ENCODE assay signal across 8 cellular contexts in the genomic region with DNA sequence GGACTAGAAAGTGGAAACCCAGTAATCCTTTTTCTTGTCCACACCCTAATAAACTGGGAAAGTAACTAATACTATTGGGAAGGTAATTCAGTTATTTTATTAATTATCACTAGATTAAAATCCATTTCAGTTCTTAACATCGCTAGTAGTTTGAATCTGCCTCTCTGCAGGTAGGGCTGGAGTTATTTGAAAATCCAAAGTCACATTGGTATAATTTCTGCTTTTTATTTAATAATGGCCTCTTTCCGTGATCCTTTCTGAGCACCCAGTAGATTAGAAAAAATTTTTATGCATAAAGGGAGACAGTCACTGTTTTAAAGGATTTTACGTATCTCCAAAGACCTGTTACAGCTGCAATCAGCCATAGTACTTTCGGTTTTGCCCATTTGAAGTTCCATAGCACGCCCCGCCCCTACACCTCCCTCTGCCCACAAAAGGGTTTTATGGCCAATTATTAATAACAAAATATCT. TPM values are rescaled to one million over a fixed set of nuclear protein-coding genes. Genes with fewer than 3 reads are reported as not detected.
DNase-seq lines count a peak whose midpoint lies in the region; ATAC-seq and TF ChIP-seq lines count a peak whose summit lies in the region.

No MANE protein-coding gene starts in this region.

- ATAC-seq in GM18868 (IDR thresholded peaks at IDR 0.05; ENCODE audit: unreplicated experiment) = peak; percentile 64
- ATAC-seq in HG03064 (IDR thresholded peaks at IDR 0.05; ENCODE audit: low read depth, unreplicated experiment) = peak; percentile 63
- ATAC-seq in activated CD8-positive, alpha-beta T cell treated with anti-CD3 and anti-CD28 coated beads, Interleukin-2, amount 10 ng/mL, durations not matched to agents 7 days and 5 days = peak; percentile 56

- H3K27me3 Mint-ChIP-seq in activated CD8-positive, alpha-beta T cell treated with anti-CD3 and anti-CD28 coated beads, Interleukin-2, amount 10 ng/mL, durations not matched to agents 7 days and 5 days (ENCODE audit: low read depth) = no peaks in the 10 kb centered on the region

- peaks cover 44% of the 10 kb centered on the region for H3K4me1 Mint-ChIP-seq in activated CD8-positive, alpha-beta T cell treated with anti-CD3 and anti-CD28 coated beads, Interleukin-2, amount 10 ng/mL, durations not matched to agents 7 days and 5 days (ENCODE audit: low read depth)

- no peaks in the 10 kb centered on the region for H3K27me3 ChIP-seq in muscle layer of colon (ENCODE audit: control insufficient read depth in 1 of 2, insufficient read depth in 2 of 2, low read length in 2 of 2)
- no peaks in the 10 kb centered on the region for H3K27me3 ChIP-seq in suprapubic skin

- peaks cover 58% of the 10 kb centered on the region for H3K36me3 Mint-ChIP-seq in activated CD8-positive, alpha-beta T cell treated with anti-CD3 and anti-CD28 coated beads, Interleukin-2, amount 10 ng/mL, durations not matched to agents 7 days and 5 days (ENCODE audit: low read depth)

- WGBS in suprapubic skin = 0% methylated on average over 6 of the region's 6 CpGs

- no peak for TF ChIP-seq EP300 in suprapubic skin (IDR thresholded peaks at IDR 0.05)

- CTCF ChIA-PET in activated CD8-positive, alpha-beta T cell treated with anti-CD3 and anti-CD28 coated beads, Interleukin-2, amount 10 ng/mL, durations not matched to agents 7 days and 5 days (lab: Charles Lee) = interaction anchor here (0.7 to 4.5 kb wide), 9 partner anchors 16 to 506 kb away, joined by 3 to 21 read pairs (median 4); a partner anchor contains a TSS

- H3K4me1 ChIP-seq in muscle layer of colon (ENCODE audit: insufficient read depth, low read length) = peaks cover 23% of the 10 kb centered on the region
- H3K4me1 ChIP-seq in suprapubic skin = peaks cover 34% of the 10 kb centered on the region

- peak overlapping the region; percentile 96 for H3K27ac Mint-ChIP-seq in activated CD8-positive, alpha-beta T cell treated with anti-CD3 and anti-CD28 coated beads, Interleukin-2, amount 10 ng/mL, durations not matched to agents 7 days and 5 days

- DNase-seq in AML-193 (lab: John Stamatoyannopoulos, UW) (peak; percentile 56 to 57), NCI-H345 treated with DMSO at 0.1 percent for 48 hours (lab: John Stamatoyannopoulos, UW; ENCODE audit: unreplicated experiment) (peak; percentile 57), epithelial cell of proximal tubule (ENCODE audit: low read depth) (no peak), suprapubic skin (ENCODE audit: low spot score in 2 of 2) (no peak)
- peak; percentile 75 for DNase-seq in activated CD8-positive, alpha-beta T cell treated with anti-CD3 and anti-CD28 coated beads, Interleukin-2, amount 10 ng/mL, durations not matched to agents 7 days and 5 days

- H3K4me3 ChIP-seq in epithelial cell of proximal tubule (ENCODE audit: low read depth, low read length) (peak overlapping the region; percentile 89), muscle layer of colon (ENCODE audit: low read depth in 1 of 2, low read length in 2 of 2) (peak overlapping the region; percentile 28 to 69), suprapubic skin (peak overlapping the region; percentile 94)

- TF ChIP-seq CTCF in epithelial cell of proximal tubule (conservative IDR thresholded peaks at IDR 0.05; ENCODE audit: low read depth, low read length) (no peak), suprapubic skin (IDR thresholded peaks at IDR 0.05) (no peak)

- peak overlapping the region; percentile 79 for H3K27ac ChIP-seq in muscle layer of colon (ENCODE audit: low read depth, low read length)
- peak overlapping the region; percentile 92 for H3K27ac ChIP-seq in suprapubic skin

- no peaks in the 10 kb centered on the region for H3K9me3 Mint-ChIP-seq in activated CD8-positive, alpha-beta T cell treated with anti-CD3 and anti-CD28 coated beads, Interleukin-2, amount 10 ng/mL, durations not matched to agents 7 days and 5 days (ENCODE audit: insufficient read depth)

- H3K9me3 ChIP-seq in muscle layer of colon (ENCODE audit: low read length) (no peaks in the 10 kb centered on the region), suprapubic skin (no peaks in the 10 kb centered on the region)

- TF ChIP-seq POLR2A in suprapubic skin (IDR thresholded peaks at IDR 0.05) = no peak

- H3K9ac ChIP-seq in muscle layer of colon (ENCODE audit: low read length) = peak overlapping the region; percentile 45

- H3K36me3 ChIP-seq in muscle layer of colon (ENCODE audit: insufficient read depth, low read length) (peaks cover 35% of the 10 kb centered on the region), suprapubic skin (peaks cover 41% of the 10 kb centered on the region)

- H3K4me3 Mint-ChIP-seq in activated CD8-positive, alpha-beta T cell treated with anti-CD3 and anti-CD28 coated beads, Interleukin-2, amount 10 ng/mL, durations not matched to agents 7 days and 5 days = peak overlapping the region; percentile 99

- POLR2A ChIA-PET in activated CD8-positive, alpha-beta T cell treated with anti-CD3 and anti-CD28 coated beads, Interleukin-2, amount 10 ng/mL, durations not matched to agents 7 days and 5 days (lab: Charles Lee) = interaction anchor here (0.8 to 2.6 kb wide), 9 partner anchors 13 to 407 kb away, joined by 3 to 20 read pairs (median 4); a partner anchor contains a TSS

RNA-seq across cellular contexts. Expression of a gene that starts 0.6 kb away (rescaled TPM):
- 10 to 100 TPM; 77.8 to 79.1 TPM for total RNA-seq in activated CD8-positive, alpha-beta T cell treated with anti-CD3 and anti-CD28 coated beads, Interleukin-2, amount 10 ng/mL, durations not matched to agents 7 days and 5 days
- total RNA-seq in epithelial cell of proximal tubule = 129 and 132 TPM in 2 replicates
- 10 to 100 TPM; 62.8 to 66.0 (median 64.8) TPM for total RNA-seq in suprapubic skin

RNA-seq across cellular contexts. Expression of a gene that starts 20.0 kb away (rescaled TPM):
- 100 to 1,000 TPM; 211 to 215 TPM for total RNA-seq in activated CD8-positive, alpha-beta T cell treated with anti-CD3 and anti-CD28 coated beads, Interleukin-2, amount 10 ng/mL, durations not matched to agents 7 days and 5 days
- 162 and 214 TPM in 2 replicates for total RNA-seq in epithelial cell of proximal tubule
- 100 to 1,000 TPM in 2 of 4 donors, 10 to 100 TPM in 2; 86.1 to 115 (median 99.6) TPM for total RNA-seq in suprapubic skin

Comparison
In these comparisons a context has a peak if more than half of its experiments do, and no peak if none do; other contexts are left out.
1. DNase-seq: peak in AML-193 (2 of 2), NCI-H345 treated with DMSO at 0.1 percent for 48 hours (single experiment) and activated CD8-positive, alpha-beta T cell treated with anti-CD3 and anti-CD28 coated beads, Interleukin-2, amount 10 ng/mL, durations not matched to agents 7 days and 5 days (single experiment); none in epithelial cell of proximal tubule (single experiment) and suprapubic skin (0 of 2).
2. Peak in every context shown above with its lines, with median percentiles within 50 percentile points of each other: ATAC-seq and H3K4me3 ChIP-seq.